12 cellular contexts compared by ENCODE assay signal in genomic region chr9:89888233-89888632, GRCh38.
"Had no signal": no experiment of that assay in that cellular context is flagged by ENCODE, and none has a peak within 500 bp of the region (broad histone marks: within the 10 kb centered on the region; RNA-seq: fewer than 3 reads in every experiment).

No MANE protein-coding gene starts in this region.

- DNase-seq: cortex of kidney; effector memory CD8-positive, alpha-beta T cell; foreskin melanocyte; heart right ventricle; hypothalamus; mammary epithelial cell; natural killer cell; pancreas; retina; stimulated activated CD4-positive, alpha-beta T cell treated with anti-CD3 and anti-CD28 coated beads, Interleukin-4, amount 100 ng/mL, for 1 hour; tibial artery had no signal

- ATAC-seq: effector memory CD8-positive, alpha-beta T cell; heart right ventricle; natural killer cell; stimulated activated memory B cell treated with anti-CD40 and anti-IgM and Interleukin-4, amounts not matched to agents 10 μg/mL and 1 μg/mL and 100 μg/mL, for 72 hours had no signal
